8 cellular contexts compared by ENCODE assay signal in genomic region chr11:31106963-31107576, GRCh38.
DNase-seq lines count a peak whose midpoint lies in the region; ATAC-seq and TF ChIP-seq lines count a peak whose summit lies in the region.

No MANE protein-coding gene starts in this region.

- ATAC-seq in GM18868 (IDR thresholded peaks at IDR 0.05; ENCODE audit: unreplicated experiment) = peak; percentile 94
- ATAC-seq in HG03159 (IDR thresholded peaks at IDR 0.05; ENCODE audit: unreplicated experiment) = peak; percentile 93

- H3K36me3 ChIP-seq in BE2C = no peaks in the 10 kb centered on the region

- peak; percentile 67 for TF ChIP-seq CTCF in BE2C (IDR thresholded peaks at IDR 0.05; ENCODE audit: low read depth, low read length)
- peak; percentile 56 to 75 (median 64) for TF ChIP-seq CTCF in nephron (IDR thresholded peaks at IDR 0.05; ENCODE audit: unreplicated experiment in 3 of 3)
- peak; percentile 91 for TF ChIP-seq CTCF in type B pancreatic cell (conservative IDR thresholded peaks at IDR 0.05)

- no peaks in the 10 kb centered on the region for H3K9me3 ChIP-seq in BE2C

- POLR2A ChIA-PET in activated CD4-positive, alpha-beta T cell treated with anti-CD3 and anti-CD28 coated beads, Interleukin-2, amount 10 ng/mL, durations not matched to agents 7 days and 5 days (lab: Charles Lee) = no interaction called here

- no peaks in the 10 kb centered on the region for H3K9me3 Mint-ChIP-seq in activated CD4-positive, alpha-beta T cell treated with anti-CD3 and anti-CD28 coated beads, Interleukin-2, amount 10 ng/mL, durations not matched to agents 7 days and 5 days
- H3K9me3 Mint-ChIP-seq in nephron (no peaks in the 10 kb centered on the region), type B pancreatic cell (no peaks in the 10 kb centered on the region)

- no peak for TF ChIP-seq POLR2A in erythroblast (IDR thresholded peaks at IDR 0.05; ENCODE audit: low read length)

- H3K4me1 Mint-ChIP-seq in activated CD4-positive, alpha-beta T cell treated with anti-CD3 and anti-CD28 coated beads, Interleukin-2, amount 10 ng/mL, durations not matched to agents 7 days and 5 days = no peaks in the 10 kb centered on the region
- H3K4me1 Mint-ChIP-seq in nephron = no peaks in the 10 kb centered on the region
- peaks cover 13% of the 10 kb centered on the region for H3K4me1 Mint-ChIP-seq in type B pancreatic cell (ENCODE audit: unreplicated experiment)

- no peaks in the 10 kb centered on the region for H3K36me3 Mint-ChIP-seq in activated CD4-positive, alpha-beta T cell treated with anti-CD3 and anti-CD28 coated beads, Interleukin-2, amount 10 ng/mL, durations not matched to agents 7 days and 5 days (ENCODE audit: low read depth)
- H3K36me3 Mint-ChIP-seq in nephron (ENCODE audit: low read depth) (no peaks in the 10 kb centered on the region), type B pancreatic cell (no peaks in the 10 kb centered on the region)

- DNase-seq in BE2C = peak; percentile 54
- peak; percentile 11 for DNase-seq in NCI-H345 treated with DMSO at 0.1 percent for 48 hours (lab: John Stamatoyannopoulos, UW; ENCODE audit: unreplicated experiment)
- peak; percentile 43 for DNase-seq in activated CD4-positive, alpha-beta T cell treated with anti-CD3 and anti-CD28 coated beads, Interleukin-2, amount 10 ng/mL, durations not matched to agents 7 days and 5 days
- DNase-seq in erythroblast (lab: John Stamatoyannopoulos, UW) = peak; percentile 33 to 58
- no peak for DNase-seq in type B pancreatic cell (ENCODE audit: extremely low spot score, unreplicated experiment)

- peaks cover 4% of the 10 kb centered on the region for H3K27me3 Mint-ChIP-seq in activated CD4-positive, alpha-beta T cell treated with anti-CD3 and anti-CD28 coated beads, Interleukin-2, amount 10 ng/mL, durations not matched to agents 7 days and 5 days
- H3K27me3 Mint-ChIP-seq in nephron (ENCODE audit: low read depth) = no peaks in the 10 kb centered on the region
- H3K27me3 Mint-ChIP-seq in type B pancreatic cell = peaks cover 3% of the 10 kb centered on the region

- H3K27me3 ChIP-seq in BE2C = no peaks in the 10 kb centered on the region

- no peaks in the 10 kb centered on the region for H3K4me1 ChIP-seq in BE2C

- H3K4me3 ChIP-seq in BE2C (ENCODE audit: low read depth, low read length) = no peak overlapping the region

- no peak overlapping the region for H3K4me3 Mint-ChIP-seq in activated CD4-positive, alpha-beta T cell treated with anti-CD3 and anti-CD28 coated beads, Interleukin-2, amount 10 ng/mL, durations not matched to agents 7 days and 5 days
- H3K4me3 Mint-ChIP-seq in nephron = no peak overlapping the region
- no peak overlapping the region for H3K4me3 Mint-ChIP-seq in type B pancreatic cell

- no peak overlapping the region for H3K27ac Mint-ChIP-seq in activated CD4-positive, alpha-beta T cell treated with anti-CD3 and anti-CD28 coated beads, Interleukin-2, amount 10 ng/mL, durations not matched to agents 7 days and 5 days
- H3K27ac Mint-ChIP-seq in nephron (no peak overlapping the region), type B pancreatic cell (no peak overlapping the region)

- CTCF ChIA-PET in activated CD4-positive, alpha-beta T cell treated with anti-CD3 and anti-CD28 coated beads, Interleukin-2, amount 10 ng/mL, durations not matched to agents 7 days and 5 days (lab: Charles Lee) = interaction anchor here (0.6 to 1.1 kb wide), 2 partner anchors 8 to 813 kb away, joined by 4 to 7 read pairs; no protein-coding TSS in a partner anchor
